Comparison of ENCODE assay signal across 9 cellular contexts in genomic region chr2:170973225-170973491, GRCh38. TPM values are rescaled to one million over a fixed set of nuclear protein-coding genes. Genes with fewer than 3 reads are reported as not detected.
DNase-seq lines count a peak whose midpoint lies in the region; ATAC-seq lines count a peak whose summit lies in the region.
"Had no signal": no experiment of that assay in that cellular context is flagged by ENCODE, and none has a peak within 500 bp of the region (broad histone marks: within the 10 kb centered on the region; RNA-seq: fewer than 3 reads in every experiment).

No MANE protein-coding gene starts in this region.

- POLR2A ChIA-PET in activated CD4-positive, alpha-beta T cell treated with anti-CD3 and anti-CD28 coated beads for 36 hours (lab: Charles Lee) = interaction anchor here (0.5 to 0.6 kb wide), 4 partner anchors 76 to 353 kb away, joined by 3 to 5 read pairs (median 3); no protein-coding TSS in a partner anchor
- POLR2A ChIA-PET in activated CD4-positive, alpha-beta memory T cell treated with anti-CD3 and anti-CD28 coated beads, Interleukin-2, amount 10 ng/mL, durations not matched to agents 7 days and 5 days (lab: Charles Lee) = interaction anchor here (0.7 to 1.9 kb wide), 9 partner anchors 12 to 461 kb away, joined by 3 to 13 read pairs (median 3); partner anchors contain the start of genes DCAF17, GORASP2 and METTL8

- H3K9me3 ChIP-seq in iPS-20b (ENCODE audit: insufficient read depth, low read depth, low read length) = no peaks in the 10 kb centered on the region

- CTCF ChIA-PET in activated CD4-positive, alpha-beta T cell treated with anti-CD3 and anti-CD28 coated beads for 36 hours (lab: Charles Lee) = interaction anchor here (0.5 to 2.2 kb wide), 36 partner anchors 9 to 624 kb away, joined by 3 to 20 read pairs (median 4); partner anchors contain the start of genes DCAF17, GORASP2 and METTL8
- CTCF ChIA-PET in activated CD4-positive, alpha-beta memory T cell treated with anti-CD3 and anti-CD28 coated beads, Interleukin-2, amount 10 ng/mL, durations not matched to agents 7 days and 5 days (lab: Charles Lee) = interaction anchor here (0.6 to 4.9 kb wide), 28 partner anchors 11 to 600 kb away, joined by 3 to 49 read pairs (median 4); partner anchors contain the start of genes DCAF17, GORASP2 and METTL8

- peaks cover 3% of the 10 kb centered on the region; the same call in 1 of the 2 replicates for H3K4me1 ChIP-seq in iPS-20b (ENCODE audit: insufficient read depth, low read length)

- no peak for DNase-seq in activated CD4-positive, alpha-beta T cell treated with anti-CD3 and anti-CD28 coated beads for 36 hours
- no peak for DNase-seq in activated CD4-positive, alpha-beta T cell treated with anti-CD3 and anti-CD28 coated beads, Interleukin-2, amount 50 U/mL, for 4 hours
- no peak for DNase-seq in activated CD4-positive, alpha-beta memory T cell treated with anti-CD3 and anti-CD28 coated beads, Interleukin-2, amount 10 ng/mL, durations not matched to agents 7 days and 5 days
- DNase-seq in stimulated activated naive CD8-positive, alpha-beta T cell treated with anti-CD3 and anti-CD28 coated beads, Interleukin-15, amount 100 ng/mL, for 72 hours = no peak
- DNase-seq in NCI-H2196 (lab: John Stamatoyannopoulos, UW; ENCODE audit: unreplicated experiment) (no peak), GM19240 (ENCODE audit: insufficient read length, low spot score) (no peak), AG20443 (ENCODE audit: low spot score) (no peak)

- intact Hi-C loops in activated CD4-positive, alpha-beta T cell treated with anti-CD3 and anti-CD28 coated beads for 36 hours (cut with DNase I, micrococcal nuclease) = loop anchor here (1.0 to 10.0 kb wide), 13 partner anchors 44 to 582 kb away; partner anchors contain the start of genes DCAF17 (in 2 of the 2), GORASP2 (in 2 of the 2) and CYBRD1 (in 1 of the 2)

- H3K27me3 ChIP-seq in iPS-20b (ENCODE audit: insufficient read depth, low read length) = no peaks in the 10 kb centered on the region; the same call in 1 of the 2 replicates
- H3K27me3 ChIP-seq: foreskin keratinocyte had no signal

- ATAC-seq in activated CD4-positive, alpha-beta T cell treated with anti-CD3 and anti-CD28 coated beads for 36 hours = no peak
- no peak for ATAC-seq in stimulated activated naive CD8-positive, alpha-beta T cell treated with anti-CD3 and anti-CD28 coated beads, Interleukin-15, amount 100 ng/mL, for 72 hours

- H3K27me3 Mint-ChIP-seq in activated CD4-positive, alpha-beta T cell treated with anti-CD3 and anti-CD28 coated beads for 36 hours = no peaks in the 10 kb centered on the region
- peaks cover 3% of the 10 kb centered on the region for H3K27me3 Mint-ChIP-seq in activated CD4-positive, alpha-beta memory T cell treated with anti-CD3 and anti-CD28 coated beads, Interleukin-2, amount 10 ng/mL, durations not matched to agents 7 days and 5 days
- H3K27me3 Mint-ChIP-seq in stimulated activated naive CD8-positive, alpha-beta T cell treated with anti-CD3 and anti-CD28 coated beads, Interleukin-15, amount 100 ng/mL, for 72 hours = peaks cover 17% of the 10 kb centered on the region

- H3K4me3 Mint-ChIP-seq in activated CD4-positive, alpha-beta T cell treated with anti-CD3 and anti-CD28 coated beads for 36 hours = peak overlapping the region; percentile 67
- H3K4me3 Mint-ChIP-seq in activated CD4-positive, alpha-beta memory T cell treated with anti-CD3 and anti-CD28 coated beads, Interleukin-2, amount 10 ng/mL, durations not matched to agents 7 days and 5 days = peak overlapping the region; percentile 53
- peak overlapping the region; percentile 79 to 84 for H3K4me3 Mint-ChIP-seq in stimulated activated naive CD8-positive, alpha-beta T cell treated with anti-CD3 and anti-CD28 coated beads, Interleukin-15, amount 100 ng/mL, for 72 hours

- peak overlapping the region; percentile 65; the same call in 1 of the 2 replicates for H3K9ac ChIP-seq in iPS-20b (ENCODE audit: low read depth, low read length)

- H3K27ac Mint-ChIP-seq in activated CD4-positive, alpha-beta T cell treated with anti-CD3 and anti-CD28 coated beads for 36 hours = peak overlapping the region; percentile 80
- H3K27ac Mint-ChIP-seq in activated CD4-positive, alpha-beta memory T cell treated with anti-CD3 and anti-CD28 coated beads, Interleukin-2, amount 10 ng/mL, durations not matched to agents 7 days and 5 days = no peak overlapping the region
- peak overlapping the region in 1 of 2 donors; percentile 72 for H3K27ac Mint-ChIP-seq in stimulated activated naive CD8-positive, alpha-beta T cell treated with anti-CD3 and anti-CD28 coated beads, Interleukin-15, amount 100 ng/mL, for 72 hours

- H3K4me3 ChIP-seq in iPS-20b (ENCODE audit: low read length) = peak overlapping the region; percentile 64; the same call in 1 of the 2 replicates

- peaks cover 3% of the 10 kb centered on the region for H3K36me3 Mint-ChIP-seq in activated CD4-positive, alpha-beta T cell treated with anti-CD3 and anti-CD28 coated beads for 36 hours (ENCODE audit: low read depth)
- peaks cover 5% of the 10 kb centered on the region for H3K36me3 Mint-ChIP-seq in activated CD4-positive, alpha-beta memory T cell treated with anti-CD3 and anti-CD28 coated beads, Interleukin-2, amount 10 ng/mL, durations not matched to agents 7 days and 5 days (ENCODE audit: low read depth)

- peaks cover 8% of the 10 kb centered on the region; the same call in 1 of the 2 replicates for H3K36me3 ChIP-seq in iPS-20b (ENCODE audit: insufficient read depth, low read depth, low read length)

- peaks cover 7% of the 10 kb centered on the region for H3K4me1 Mint-ChIP-seq in activated CD4-positive, alpha-beta T cell treated with anti-CD3 and anti-CD28 coated beads for 36 hours
- H3K4me1 Mint-ChIP-seq in activated CD4-positive, alpha-beta memory T cell treated with anti-CD3 and anti-CD28 coated beads, Interleukin-2, amount 10 ng/mL, durations not matched to agents 7 days and 5 days = peaks cover 7% of the 10 kb centered on the region
- H3K4me1 Mint-ChIP-seq in stimulated activated naive CD8-positive, alpha-beta T cell treated with anti-CD3 and anti-CD28 coated beads, Interleukin-15, amount 100 ng/mL, for 72 hours = peaks cover 26% of the 10 kb centered on the region

- no peak overlapping the region for H3K27ac ChIP-seq in iPS-20b (ENCODE audit: low read length)

- no peaks in the 10 kb centered on the region for H3K9me3 Mint-ChIP-seq in activated CD4-positive, alpha-beta T cell treated with anti-CD3 and anti-CD28 coated beads for 36 hours (ENCODE audit: low read depth)
- no peaks in the 10 kb centered on the region for H3K9me3 Mint-ChIP-seq in activated CD4-positive, alpha-beta memory T cell treated with anti-CD3 and anti-CD28 coated beads, Interleukin-2, amount 10 ng/mL, durations not matched to agents 7 days and 5 days
- H3K9me3 Mint-ChIP-seq in stimulated activated naive CD8-positive, alpha-beta T cell treated with anti-CD3 and anti-CD28 coated beads, Interleukin-15, amount 100 ng/mL, for 72 hours = no peaks in the 10 kb centered on the region

RNA-seq across cellular contexts. Expression of gene GORASP2, which starts 44.1 kb away (rescaled TPM):
- total RNA-seq in activated CD4-positive, alpha-beta T cell treated with anti-CD3 and anti-CD28 coated beads for 36 hours = 10 to 100 TPM; 66.5 to 69.8 TPM
- 10 to 100 TPM; 58.7 to 67.0 TPM for total RNA-seq in activated CD4-positive, alpha-beta memory T cell treated with anti-CD3 and anti-CD28 coated beads, Interleukin-2, amount 10 ng/mL, durations not matched to agents 7 days and 5 days
